In genomic region chr6:107712523-107713213, GRCh38 we compare ENCODE assay signal across 1 cellular context.
TF ChIP-seq lines count a peak whose summit lies in the region.

No MANE protein-coding gene starts in this region.

TF ChIP-seq in WTC11, 78 proteins besides CTCF, POLR2A, EP300 and RAD21 (continued from another document):
- TF ChIP-seq ARID4B (CRISPR knock-in tag; IDR thresholded peaks at IDR 0.05; ENCODE audit: borderline replicate concordance) = no peak
- no peak for TF ChIP-seq MXD4 (CRISPR knock-in tag; IDR thresholded peaks at IDR 0.05; ENCODE audit: borderline replicate concordance)
- no peak for TF ChIP-seq JUN (CRISPR knock-in tag; IDR thresholded peaks at IDR 0.05)
- TF ChIP-seq IRF2 (CRISPR knock-in tag; IDR thresholded peaks at IDR 0.05; ENCODE audit: borderline replicate concordance, low read depth) = no peak
- no peak for TF ChIP-seq E2F5 (CRISPR knock-in tag; IDR thresholded peaks at IDR 0.05)
- no peak for TF ChIP-seq STAT6 (CRISPR knock-in tag; conservative IDR thresholded peaks at IDR 0.05; ENCODE audit: low read depth)
